23 cellular contexts compared by ENCODE assay signal in the genomic region with DNA sequence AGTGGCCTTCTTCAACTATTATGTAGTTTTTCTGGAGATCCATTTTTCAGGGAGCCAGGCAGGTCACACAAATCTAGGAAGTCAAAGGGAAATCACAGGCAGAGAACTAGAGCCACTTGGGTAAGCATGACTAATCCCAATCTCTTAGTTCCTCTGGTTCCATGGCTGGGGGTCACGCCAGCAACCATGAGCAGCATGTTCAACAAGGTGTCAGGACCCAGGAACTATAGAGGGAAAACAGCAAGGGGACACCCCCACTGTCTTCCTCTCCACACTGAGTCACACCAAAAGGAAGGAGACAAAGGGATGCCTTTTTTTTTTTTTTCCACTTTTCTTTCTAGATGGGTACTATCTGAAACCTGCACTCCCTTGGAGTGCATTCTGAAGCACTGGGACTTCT.
DNase-seq lines count a peak whose midpoint lies in the region; ATAC-seq, FAIRE-seq and TF ChIP-seq lines count a peak whose summit lies in the region.
"Had no signal": no experiment of that assay in that cellular context is flagged by ENCODE, and none has a peak within 500 bp of the region (broad histone marks: within the 10 kb centered on the region; RNA-seq: fewer than 3 reads in every experiment).

No MANE protein-coding gene starts in this region.

- in situ Hi-C loops in GM12878 (cut with MboI) = no loop called here

- peaks cover 18% of the 10 kb centered on the region for H3K9me3 ChIP-seq in GM12878 (replicated peaks; ENCODE audit: control insufficient read depth, insufficient read depth, low read length)

- no peak overlapping the region for H3K4me2 ChIP-seq in GM12878 (ENCODE audit: control insufficient read depth, insufficient read depth)
- H3K4me2 ChIP-seq: BLaER1 treated with 17β-estradiol and CSF1 and Interleukin-3, amounts not matched to agents 10 nM and 100 nM; KMS-11 had no signal

- no peaks in the 10 kb centered on the region for H3K4me1 ChIP-seq in GM12878 (ENCODE audit: control insufficient read depth, insufficient read depth, low read length)
- H3K4me1 ChIP-seq: BLaER1 treated with 17β-estradiol and CSF1 and Interleukin-3, amounts not matched to agents 10 nM and 100 nM; heart left ventricle; lower lobe of right lung; spleen had no signal

- intact Hi-C loops in activated CD8-positive, alpha-beta T cell treated with anti-CD3 and anti-CD28 coated beads for 36 hours (cut with micrococcal nuclease) = no loop called here
- intact Hi-C loops in GM12878 (cut with micrococcal nuclease; ENCODE audit: unreplicated experiment) = no loop called here

- TF ChIP-seq EP300 in GM12878 (IDR thresholded peaks at IDR 0.05; ENCODE audit: borderline replicate concordance in 1 of 2, control insufficient read depth in 1 of 2, low read depth in 2 of 2, low read length in 2 of 2) = no peak

- no peak overlapping the region for H3K4me3 ChIP-seq in GM12878
- H3K4me3 ChIP-seq: coronary artery, heart left ventricle, lower lobe of right lung, spleen had no signal

- peaks cover 57% of the 10 kb centered on the region for H3K36me3 Mint-ChIP-seq in activated CD8-positive, alpha-beta T cell treated with anti-CD3 and anti-CD28 coated beads for 36 hours (ENCODE audit: low read depth)
- peaks cover 6% of the 10 kb centered on the region for H3K36me3 Mint-ChIP-seq in activated CD8-positive, alpha-beta T cell treated with anti-CD3 and anti-CD28 coated beads, Interleukin-2, amount 10 ng/mL, durations not matched to agents 7 days and 5 days (ENCODE audit: low read depth)
- H3K36me3 Mint-ChIP-seq in neural crest cell (ENCODE audit: low read depth) = peaks cover 41% of the 10 kb centered on the region
- H3K36me3 Mint-ChIP-seq in natural killer cell treated with Interleukin-12 subunit alpha and Interleukin-12 subunit beta and Interleukin-15 and Interleukin-18, amount 100 ng/mL, for 72 hours = peaks cover 52% of the 10 kb centered on the region

- no peak for FAIRE-seq in GM12878 (lab: Jason Lieb, UNC)
- FAIRE-seq: G401.6, urothelium cell line had no signal

- no peak for TF ChIP-seq POLR2A in GM12878 (IDR thresholded peaks at IDR 0.05; ENCODE audit: low read depth, low read length)

- SMC1A ChIA-PET in GM12878 (lab: Charles Lee; ENCODE audit: uncharacterized antibody, unreplicated experiment) = no interaction called here

- no peak overlapping the region for H2AFZ ChIP-seq in GM12878 (ENCODE audit: control insufficient read depth, low read depth, low read length)

- ATAC-seq in activated CD8-positive, alpha-beta T cell treated with anti-CD3 and anti-CD28 coated beads for 36 hours = no peak
- no peak for ATAC-seq in activated CD8-positive, alpha-beta T cell treated with anti-CD3 and anti-CD28 coated beads, Interleukin-2, amount 10 ng/mL, durations not matched to agents 7 days and 5 days
- ATAC-seq in GM12878 (no peak), GM21367 (IDR thresholded peaks at IDR 0.05; ENCODE audit: unreplicated experiment) (no peak)
- ATAC-seq in natural killer cell treated with Interleukin-12 subunit alpha and Interleukin-12 subunit beta and Interleukin-15 and Interleukin-18, amount 100 ng/mL, for 72 hours = no peak
- ATAC-seq: heart left ventricle, lower lobe of right lung had no signal

- no peak overlapping the region for H3K27ac Mint-ChIP-seq in activated CD8-positive, alpha-beta T cell treated with anti-CD3 and anti-CD28 coated beads for 36 hours
- no peak overlapping the region for H3K27ac Mint-ChIP-seq in activated CD8-positive, alpha-beta T cell treated with anti-CD3 and anti-CD28 coated beads, Interleukin-2, amount 10 ng/mL, durations not matched to agents 7 days and 5 days
- no peak overlapping the region for H3K27ac Mint-ChIP-seq in neural crest cell (ENCODE audit: unreplicated experiment)
- H3K27ac Mint-ChIP-seq in natural killer cell treated with Interleukin-12 subunit alpha and Interleukin-12 subunit beta and Interleukin-15 and Interleukin-18, amount 100 ng/mL, for 72 hours = no peak overlapping the region
- H3K27ac Mint-ChIP-seq: activated naive CD8-positive, alpha-beta T cell had no signal

- H3K9ac ChIP-seq in GM12878 (ENCODE audit: control insufficient read depth, insufficient read depth, low read length) = no peak overlapping the region
- H3K9ac ChIP-seq: BLaER1 treated with 17β-estradiol and CSF1 and Interleukin-3, amounts not matched to agents 10 nM and 100 nM had no signal

- POLR2A ChIA-PET in activated CD8-positive, alpha-beta T cell treated with anti-CD3 and anti-CD28 coated beads for 36 hours (lab: Charles Lee) = no interaction called here
- POLR2A ChIA-PET in activated CD8-positive, alpha-beta T cell treated with anti-CD3 and anti-CD28 coated beads, Interleukin-2, amount 10 ng/mL, durations not matched to agents 7 days and 5 days (lab: Charles Lee) = no interaction called here
- POLR2A ChIA-PET in GM12878 (lab: Charles Lee) = interaction anchor here (0.6 kb wide), 1 partner anchor 39 kb away, joined by 3 read pairs; no protein-coding TSS in a partner anchor

- BruUV-seq in GM12878 (replicated peaks; lab: Mats Ljungman, UMichigan) = no TSS peak

- peaks cover 55% of the 10 kb centered on the region for H3K9me3 Mint-ChIP-seq in activated CD8-positive, alpha-beta T cell treated with anti-CD3 and anti-CD28 coated beads for 36 hours
- H3K9me3 Mint-ChIP-seq in activated CD8-positive, alpha-beta T cell treated with anti-CD3 and anti-CD28 coated beads, Interleukin-2, amount 10 ng/mL, durations not matched to agents 7 days and 5 days (ENCODE audit: insufficient read depth) = peaks cover 14% of the 10 kb centered on the region
- H3K9me3 Mint-ChIP-seq in neural crest cell = peaks cover 28% of the 10 kb centered on the region
- peaks cover 26% of the 10 kb centered on the region for H3K9me3 Mint-ChIP-seq in natural killer cell treated with Interleukin-12 subunit alpha and Interleukin-12 subunit beta and Interleukin-15 and Interleukin-18, amount 100 ng/mL, for 72 hours

- H3K36me3 ChIP-seq in GM12878 (ENCODE audit: control insufficient read depth in 2 of 2, insufficient read depth in 2 of 2, low read length in 1 of 2) = no peaks in the 10 kb centered on the region
- H3K36me3 ChIP-seq: lower lobe of right lung had no signal

- no peaks in the 10 kb centered on the region for H3K79me2 ChIP-seq in GM12878 (ENCODE audit: control insufficient read depth, insufficient read depth, low read length)

- peak; percentile 23 for DNase-seq in activated CD8-positive, alpha-beta T cell treated with anti-CD3 and anti-CD28 coated beads for 36 hours
- DNase-seq in activated CD8-positive, alpha-beta T cell treated with anti-CD3 and anti-CD28 coated beads, Interleukin-2, amount 10 ng/mL, durations not matched to agents 7 days and 5 days = no peak
- DNase-seq in HT1080 (ENCODE audit: low read depth) (peak; percentile 2), GM12878 (ENCODE audit: low read depth, low spot score) (no peak), neural crest cell (ENCODE audit: low read depth, low spot score) (peak; percentile 3)
- DNase-seq in natural killer cell treated with Interleukin-12 subunit alpha and Interleukin-12 subunit beta and Interleukin-15 and Interleukin-18, amount 100 ng/mL, for 72 hours (ENCODE audit: low spot score) = no peak
- no peak for DNase-seq in activated effector memory CD4-positive, alpha-beta T cell treated with anti-CD3 and anti-CD28 coated beads, Interleukin-2, amount 50 U/mL, for 16 hours
- DNase-seq: H7, heart left ventricle, lower lobe of right lung, NCI-H1092 treated with DMSO at 0.1 percent for 48 hours, NCI-H2107, NCI-H524, spleen, substantia nigra, T1000 had no signal

- CTCF ChIA-PET in activated CD8-positive, alpha-beta T cell treated with anti-CD3 and anti-CD28 coated beads for 36 hours (lab: Charles Lee) = interaction anchor here (0.8 kb wide), 1 partner anchor 186 kb away, joined by 3 read pairs; no protein-coding TSS in a partner anchor
- CTCF ChIA-PET in activated CD8-positive, alpha-beta T cell treated with anti-CD3 and anti-CD28 coated beads, Interleukin-2, amount 10 ng/mL, durations not matched to agents 7 days and 5 days (lab: Charles Lee) = no interaction called here
- CTCF ChIA-PET in GM12878 (lab: Yijun Ruan, JAX) = no interaction called here

- no peak for TF ChIP-seq RAD21 in GM12878 (IDR thresholded peaks at IDR 0.05; ENCODE audit: insufficient read depth, low read depth, low read length)

- no peaks in the 10 kb centered on the region for H3K27me3 ChIP-seq in GM12878 (replicated peaks in 1 of 2; ENCODE audit: control insufficient read depth in 2 of 2, insufficient read depth in 2 of 2, low read length in 1 of 2)
- H3K27me3 ChIP-seq: BLaER1 treated with 17β-estradiol and CSF1 and Interleukin-3, amounts not matched to agents 10 nM and 100 nM; heart left ventricle; spleen had no signal

- TF ChIP-seq CTCF in activated CD8-positive, alpha-beta T cell treated with anti-CD3 and anti-CD28 coated beads for 36 hours (IDR thresholded peaks at IDR 0.05) = no peak
- TF ChIP-seq CTCF in GM12878 (IDR thresholded peaks at IDR 0.05 in 2 of 3, conservative IDR thresholded peaks at IDR 0.05 in 1 of 3; ENCODE audit: control insufficient read depth in 2 of 3, extremely low read depth in 1 of 3, insufficient read depth in 1 of 3, low read depth in 3 of 3, low read length in 3 of 3) = no peak
- no peak for TF ChIP-seq CTCF in neural crest cell (conservative IDR thresholded peaks at IDR 0.05)

- H3K4me3 Mint-ChIP-seq in activated CD8-positive, alpha-beta T cell treated with anti-CD3 and anti-CD28 coated beads for 36 hours = no peak overlapping the region
- no peak overlapping the region for H3K4me3 Mint-ChIP-seq in activated CD8-positive, alpha-beta T cell treated with anti-CD3 and anti-CD28 coated beads, Interleukin-2, amount 10 ng/mL, durations not matched to agents 7 days and 5 days
- no peak overlapping the region for H3K4me3 Mint-ChIP-seq in neural crest cell
- H3K4me3 Mint-ChIP-seq in natural killer cell treated with Interleukin-12 subunit alpha and Interleukin-12 subunit beta and Interleukin-15 and Interleukin-18, amount 100 ng/mL, for 72 hours = no peak overlapping the region
- H3K4me3 Mint-ChIP-seq: activated naive CD8-positive, alpha-beta T cell had no signal

- 20% methylated on average over 1 of the region's 1 CpG for WGBS in GM12878 (ENCODE audit: insufficient coverage, insufficient replicate concordance, low lambda C conversion rate, missing lambda C conversion rate)

- RAD21 ChIA-PET in GM12878 (lab: Charles Lee; ENCODE audit: unreplicated experiment) = no interaction called here

- no peaks in the 10 kb centered on the region for H3K4me1 Mint-ChIP-seq in activated CD8-positive, alpha-beta T cell treated with anti-CD3 and anti-CD28 coated beads for 36 hours (ENCODE audit: low read depth)
- no peaks in the 10 kb centered on the region for H3K4me1 Mint-ChIP-seq in activated CD8-positive, alpha-beta T cell treated with anti-CD3 and anti-CD28 coated beads, Interleukin-2, amount 10 ng/mL, durations not matched to agents 7 days and 5 days (ENCODE audit: low read depth)
- H3K4me1 Mint-ChIP-seq in neural crest cell = no peaks in the 10 kb centered on the region
- no peaks in the 10 kb centered on the region for H3K4me1 Mint-ChIP-seq in natural killer cell treated with Interleukin-12 subunit alpha and Interleukin-12 subunit beta and Interleukin-15 and Interleukin-18, amount 100 ng/mL, for 72 hours (ENCODE audit: low read depth in 2 of 2)

- H3K27ac ChIP-seq in GM12878 (ENCODE audit: control insufficient read depth, insufficient read depth) = no peak overlapping the region
- H3K27ac ChIP-seq: coronary artery, heart left ventricle, lower lobe of right lung, spleen had no signal

- no peaks in the 10 kb centered on the region for H4K20me1 ChIP-seq in GM12878 (ENCODE audit: control insufficient read depth, insufficient read depth)
- H4K20me1 ChIP-seq: BLaER1 treated with 17β-estradiol and CSF1 and Interleukin-3, amounts not matched to agents 10 nM and 100 nM had no signal

- no peaks in the 10 kb centered on the region for H3K27me3 Mint-ChIP-seq in activated CD8-positive, alpha-beta T cell treated with anti-CD3 and anti-CD28 coated beads for 36 hours
- H3K27me3 Mint-ChIP-seq in activated CD8-positive, alpha-beta T cell treated with anti-CD3 and anti-CD28 coated beads, Interleukin-2, amount 10 ng/mL, durations not matched to agents 7 days and 5 days (ENCODE audit: low read depth) = no peaks in the 10 kb centered on the region
- H3K27me3 Mint-ChIP-seq in neural crest cell (ENCODE audit: low read depth) = no peaks in the 10 kb centered on the region
- no peaks in the 10 kb centered on the region for H3K27me3 Mint-ChIP-seq in natural killer cell treated with Interleukin-12 subunit alpha and Interleukin-12 subunit beta and Interleukin-15 and Interleukin-18, amount 100 ng/mL, for 72 hours
- H3K27me3 Mint-ChIP-seq: activated naive CD8-positive, alpha-beta T cell had no signal

Comparison
In these comparisons a context has a peak if more than half of its experiments do, and no peak if none do; other contexts are left out.
1. DNase-seq: peak in activated CD8-positive, alpha-beta T cell treated with anti-CD3 and anti-CD28 coated beads for 36 hours (single experiment), HT1080 (single experiment) and neural crest cell (single experiment); none in activated CD8-positive, alpha-beta T cell treated with anti-CD3 and anti-CD28 coated beads, Interleukin-2, amount 10 ng/mL, durations not matched to agents 7 days and 5 days (single experiment), GM12878 (single experiment), natural killer cell treated with Interleukin-12 subunit alpha and Interleukin-12 subunit beta and Interleukin-15 and Interleukin-18, amount 100 ng/mL, for 72 hours (single experiment) and activated effector memory CD4-positive, alpha-beta T cell treated with anti-CD3 and anti-CD28 coated beads, Interleukin-2, amount 50 U/mL, for 16 hours (single experiment).